In genomic region chr22:24595228-24595627, GRCh38 we compare ENCODE assay signal across 16 cellular contexts. TPM values are rescaled to one million over a fixed set of nuclear protein-coding genes. Genes with fewer than 3 reads are reported as not detected.
A peak's percentile ranks its signal among the peaks of the same experiment; 100 is the strongest.
DNase-seq lines count a peak whose midpoint lies in the region; ATAC-seq and TF ChIP-seq lines count a peak whose summit lies in the region.
"Had no signal": no experiment of that assay in that cellular context is flagged by ENCODE, and none has a peak within 500 bp of the region (broad histone marks: within the 10 kb centered on the region; RNA-seq: fewer than 3 reads in every experiment).

No MANE protein-coding gene starts in this region.

- ATAC-seq in GM18511 (IDR thresholded peaks at IDR 0.05; ENCODE audit: unreplicated experiment), result no peak
- ATAC-seq: GM23338, K562 had no signal

- no peaks in the 10 kb centered on the region for H3K9me3 Mint-ChIP-seq in neural crest cell
- H3K9me3 Mint-ChIP-seq: GM23338 had no signal

- peaks cover 11% of the 10 kb centered on the region for H3K4me1 Mint-ChIP-seq in neural crest cell

- CTCF ChIA-PET in RWPE1 (lab: Yijun Ruan, JAX), result interaction anchor here (0.6 kb wide), 2 partner anchors 27 to 173 kb away, joined by 4 to 8 read pairs; no protein-coding TSS in a partner anchor

- H3K36me3 Mint-ChIP-seq in neural crest cell (ENCODE audit: low read depth), result no peaks in the 10 kb centered on the region

- peak overlapping the region; percentile 27 for H3K27ac Mint-ChIP-seq in neural crest cell (ENCODE audit: unreplicated experiment)
- H3K27ac Mint-ChIP-seq: GM23338 had no signal

- POLR2A ChIA-PET in RWPE1 (lab: Yijun Ruan, JAX; ENCODE audit: low non-redundant PET), result no interaction called here

- DNase-seq in LNCaP clone FGC (ENCODE audit: low read depth), result no peak
- no peak for DNase-seq in neural crest cell (ENCODE audit: low read depth, low spot score)
- DNase-seq in NOMO-1 treated with dmso at 0.1 percent for 144 hours (lab: John Stamatoyannopoulos, UW; ENCODE audit: unreplicated experiment), result no peak
- DNase-seq in RWPE1 (ENCODE audit: low spot score), result no peak
- DNase-seq: COR-L47, GF-D8, NCI-H1105, NCI-H1694, NCI-H2227 treated with DMSO at 0.1 percent for 48 hours, NCI-H524 treated with DMSO at 0.1 percent for 48 hours, OCI-M1, SIG-M5 had no signal

- peak overlapping the region; percentile 41 for H3K4me3 ChIP-seq in LNCaP clone FGC (ENCODE audit: low read depth, low read length)
- H3K4me3 ChIP-seq: GM23338, K562 had no signal

- H3K27ac ChIP-seq in 22Rv1 (peak overlapping the region; percentile 76), RWPE1 (no peak overlapping the region)

- peak overlapping the region; percentile 27 for H3K4me3 Mint-ChIP-seq in neural crest cell
- H3K4me3 Mint-ChIP-seq: GM23338 had no signal

- H3K27me3 Mint-ChIP-seq in neural crest cell (ENCODE audit: low read depth), result no peaks in the 10 kb centered on the region

- TF ChIP-seq CTCF in 22Rv1 (IDR thresholded peaks at IDR 0.05), result no peak
- no peak for TF ChIP-seq CTCF in LNCaP clone FGC (IDR thresholded peaks at IDR 0.05; ENCODE audit: control insufficient read depth, extremely low read depth, insufficient read depth)
- TF ChIP-seq CTCF in neural crest cell (conservative IDR thresholded peaks at IDR 0.05), result no peak
- TF ChIP-seq CTCF in RWPE1 (conservative IDR thresholded peaks at IDR 0.05; ENCODE audit: low read depth), result no peak

RNA-seq across cellular contexts. Expression of gene LRRC75B, which starts 2.4 kb away (rescaled TPM):
- 15.4 and 16.7 TPM in 2 replicates for total RNA-seq in neural crest cell

RNA-seq across cellular contexts. Expression of gene GGT1, which starts 7.8 kb away (rescaled TPM):
- 1.4 and 3.3 TPM in 2 replicates for total RNA-seq in neural crest cell

RNA-seq across cellular contexts. Expression of gene SNRPD3, which starts 39.4 kb away (rescaled TPM):
- total RNA-seq in neural crest cell, result 151 and 159 TPM in 2 replicates

RNA-seq across cellular contexts. Expression of gene GUCD1, which starts 40.3 kb away (rescaled TPM):
- total RNA-seq in neural crest cell, result 94.9 and 103 TPM in 2 replicates
